8 cellular contexts compared by ENCODE assay signal in genomic region chr10:102421645-102422585, GRCh38. TPM values are rescaled to one million over a fixed set of nuclear protein-coding genes. Genes with fewer than 3 reads are reported as not detected.
A peak's percentile ranks its signal among the peaks of the same experiment; 100 is the strongest.
DNase-seq lines count a peak whose midpoint lies in the region; ATAC-seq and TF ChIP-seq lines count a peak whose summit lies in the region.

No MANE protein-coding gene starts in this region.

- H3K9me3 ChIP-seq in SK-N-SH, result no peaks in the 10 kb centered on the region

- H3K9me2 ChIP-seq in SK-N-SH, result no peaks in the 10 kb centered on the region

- peak overlapping the region; percentile 84 for H3K4me2 ChIP-seq in SK-N-SH

- DNase-seq in DMS53 (lab: John Stamatoyannopoulos, UW) (peak; percentile 81), SK-N-SH (peak; percentile 33), epithelial cell of prostate (ENCODE audit: low read depth, low spot score) (no peak), NCI-H774 (lab: John Stamatoyannopoulos, UW) (no peak)
- no peak for DNase-seq in natural killer cell treated with Interleukin-12 subunit alpha and Interleukin-12 subunit beta and Interleukin-15 and Interleukin-18, amount 100 ng/mL, for 72 hours (ENCODE audit: low spot score)
- no peak for DNase-seq in activated CD4-positive, CD25-positive, alpha-beta regulatory T cell treated with anti-CD3 and anti-CD28 coated beads, Interleukin-2, amount 50 U/mL, for 72 hours

- H3K4me3 ChIP-seq in SK-N-SH (ENCODE audit: low read depth in 2 of 2, low read length in 1 of 2), result peak overlapping the region; percentile 77 to 90

- no peak for TF ChIP-seq EP300 in SK-N-SH (IDR thresholded peaks at IDR 0.05; ENCODE audit: borderline replicate concordance in 1 of 2, low read depth in 1 of 2, low read length in 1 of 2)

- 11% methylated on average over 17 of the region's 69 CpGs for WGBS in SK-N-SH (ENCODE audit: low lambda C conversion rate)

- peak overlapping the region; percentile 98 for H3K4me3 Mint-ChIP-seq in natural killer cell treated with Interleukin-12 subunit alpha and Interleukin-12 subunit beta and Interleukin-15 and Interleukin-18, amount 100 ng/mL, for 72 hours

- peak overlapping the region; percentile 85 for H2AFZ ChIP-seq in SK-N-SH (ENCODE audit: low read depth)

- H3K27me3 Mint-ChIP-seq in natural killer cell treated with Interleukin-12 subunit alpha and Interleukin-12 subunit beta and Interleukin-15 and Interleukin-18, amount 100 ng/mL, for 72 hours, result peaks cover 9 to 15% of the 10 kb centered on the region in 2 donors

- no peaks in the 10 kb centered on the region for H3K27me3 ChIP-seq in SK-N-SH (ENCODE audit: insufficient read depth)

- peaks cover 0 to 29% of the 10 kb centered on the region in 2 experiments; a peak in 2 of 4 replicates for H3K4me1 ChIP-seq in SK-N-SH (ENCODE audit: control insufficient read depth in 1 of 2, insufficient read depth in 2 of 2, low read depth in 1 of 2, low read length in 1 of 2)

- peaks cover 15% of the 10 kb centered on the region for H3F3A ChIP-seq in SK-N-SH (replicated peaks; ENCODE audit: insufficient read depth)

- peaks cover 24 to 31% of the 10 kb centered on the region in 2 donors for H3K4me1 Mint-ChIP-seq in natural killer cell treated with Interleukin-12 subunit alpha and Interleukin-12 subunit beta and Interleukin-15 and Interleukin-18, amount 100 ng/mL, for 72 hours (ENCODE audit: low read depth in 2 of 2)

- H3K27ac ChIP-seq in SK-N-SH (ENCODE audit: low read depth in 2 of 2, low read length in 1 of 2) (peak overlapping the region in 1 of 2 experiments; percentile 99; a peak in 2 of 4 replicates), epithelial cell of prostate (peak overlapping the region; percentile 87)

- no peaks in the 10 kb centered on the region for H3K9me3 Mint-ChIP-seq in natural killer cell treated with Interleukin-12 subunit alpha and Interleukin-12 subunit beta and Interleukin-15 and Interleukin-18, amount 100 ng/mL, for 72 hours

- ATAC-seq in HG02588 (IDR thresholded peaks at IDR 0.05; ENCODE audit: unreplicated experiment) (peak; percentile 1), GM19467 (IDR thresholded peaks at IDR 0.05; ENCODE audit: unreplicated experiment) (no peak)
- ATAC-seq in natural killer cell treated with Interleukin-12 subunit alpha and Interleukin-12 subunit beta and Interleukin-15 and Interleukin-18, amount 100 ng/mL, for 72 hours, result peak; percentile 1 to 6

- POLR2A ChIA-PET in SK-N-SH (lab: Yijun Ruan, JAX), result interaction anchor here (0.9 to 4.2 kb wide), 10 partner anchors 8 to 162 kb away, joined by 3 to 41 read pairs (median 4); partner anchors contain the start of genes C10orf95, CUEDC2 and NFKB2

- H3K79me2 ChIP-seq in SK-N-SH (ENCODE audit: insufficient read depth), result no peaks in the 10 kb centered on the region

- CTCF ChIA-PET in SK-N-SH (lab: Yijun Ruan, JAX), result interaction anchor here (0.7 to 18.3 kb wide), 23 partner anchors 10 to 268 kb away, joined by 3 to 359 read pairs (median 5); partner anchors contain the start of genes C10orf95, CUEDC2, ELOVL3 and NFKB2

- H3K27ac Mint-ChIP-seq in natural killer cell treated with Interleukin-12 subunit alpha and Interleukin-12 subunit beta and Interleukin-15 and Interleukin-18, amount 100 ng/mL, for 72 hours, result peak overlapping the region; percentile 91 to 99

- no peaks in the 10 kb centered on the region for H4K20me1 ChIP-seq in SK-N-SH (ENCODE audit: insufficient read depth)

- TF ChIP-seq RAD21 in SK-N-SH (IDR thresholded peaks at IDR 0.05; ENCODE audit: low read length), result no peak

- peak overlapping the region; percentile 68 for H3K9ac ChIP-seq in SK-N-SH

- no peak for TF ChIP-seq CTCF in SK-N-SH (IDR thresholded peaks at IDR 0.05)

- H3K36me3 Mint-ChIP-seq in natural killer cell treated with Interleukin-12 subunit alpha and Interleukin-12 subunit beta and Interleukin-15 and Interleukin-18, amount 100 ng/mL, for 72 hours, result no peaks in the 10 kb centered on the region

- H3K36me3 ChIP-seq in SK-N-SH (replicated peaks in 1 of 2; ENCODE audit: control insufficient read depth in 1 of 2, insufficient read depth in 2 of 2, low read length in 1 of 2), result peaks cover 0 to 21% of the 10 kb centered on the region in 2 experiments

TF ChIP-seq in SK-N-SH, 30 proteins besides CTCF, POLR2A, EP300 and RAD21:
- TF ChIP-seq TEAD4 (IDR thresholded peaks at IDR 0.05; ENCODE audit: borderline replicate concordance, insufficient read depth) (no peak), RCOR1 (IDR thresholded peaks at IDR 0.05; ENCODE audit: low read length) (no peak), RFX5 (IDR thresholded peaks at IDR 0.05; ENCODE audit: low read length) (no peak)

RNA-seq across cellular contexts. Expression of gene FBXL15, which starts 1.3 kb away (rescaled TPM):
- polyA plus RNA-seq in SK-N-SH (2012; rRNA removed), result 11.7 and 17.2 TPM in 2 replicates
- polyA plus RNA-seq in SK-N-SH (2012; cell fraction: cytosol; rRNA removed), result 6.0 and 10.9 TPM in 2 replicates
- 38.1 and 88.2 TPM in 2 replicates for polyA plus RNA-seq in SK-N-SH (2012; cell fraction: nucleus; rRNA removed)
- total RNA-seq in natural killer cell treated with Interleukin-12 subunit alpha and Interleukin-12 subunit beta and Interleukin-15 and Interleukin-18, amount 100 ng/mL, for 72 hours, result 10 to 100 TPM; 22.0 to 23.7 TPM

RNA-seq across cellular contexts. Expression of gene PSD, which starts 3.3 kb away (rescaled TPM):
- polyA plus RNA-seq in SK-N-SH (2012; rRNA removed), result 0.97 and 0.99 TPM in 2 replicates
- 0.45 and 1.0 TPM in 2 replicates for polyA plus RNA-seq in SK-N-SH (2012; cell fraction: cytosol; rRNA removed)
- polyA plus RNA-seq in SK-N-SH (2012; cell fraction: nucleus; rRNA removed), result 2.1 and 3.1 TPM in 2 replicates
- 1 to 10 TPM; 2.3 to 7.6 TPM for total RNA-seq in natural killer cell treated with Interleukin-12 subunit alpha and Interleukin-12 subunit beta and Interleukin-15 and Interleukin-18, amount 100 ng/mL, for 72 hours

RNA-seq across cellular contexts. Expression of gene CUEDC2, which starts 10.5 kb away (rescaled TPM):
- 130 and 162 TPM in 2 replicates for polyA plus RNA-seq in SK-N-SH (2012; rRNA removed)
- polyA plus RNA-seq in SK-N-SH (2012; cell fraction: cytosol; rRNA removed), result 95.1 and 125 TPM in 2 replicates
- polyA plus RNA-seq in SK-N-SH (2012; cell fraction: nucleus; rRNA removed), result 224 and 316 TPM in 2 replicates
- 10 to 100 TPM; 39.8 to 58.5 TPM for total RNA-seq in natural killer cell treated with Interleukin-12 subunit alpha and Interleukin-12 subunit beta and Interleukin-15 and Interleukin-18, amount 100 ng/mL, for 72 hours

RNA-seq across cellular contexts. Expression of gene NFKB2, which starts 26.4 kb away (rescaled TPM):
- 20.6 and 26.6 TPM in 2 replicates for polyA plus RNA-seq in SK-N-SH (2012; rRNA removed)
- polyA plus RNA-seq in SK-N-SH (2012; cell fraction: cytosol; rRNA removed), result 9.9 and 14.1 TPM in 2 replicates
- 66.4 and 78.0 TPM in 2 replicates for polyA plus RNA-seq in SK-N-SH (2012; cell fraction: nucleus; rRNA removed)
- 100 to 1,000 TPM; 370 to 522 TPM for total RNA-seq in natural killer cell treated with Interleukin-12 subunit alpha and Interleukin-12 subunit beta and Interleukin-15 and Interleukin-18, amount 100 ng/mL, for 72 hours

RNA-seq across cellular contexts. Expression of gene C10orf95, which starts 29.4 kb away (rescaled TPM):
- 0.05 and 0.07 TPM in 2 replicates for polyA plus RNA-seq in SK-N-SH (2012; rRNA removed)
- polyA plus RNA-seq in SK-N-SH (2012; cell fraction: cytosol; rRNA removed), result 0.03 and 0.07 TPM in 2 replicates
- polyA plus RNA-seq in SK-N-SH (2012; cell fraction: nucleus; rRNA removed), result 0.08 and 0.19 TPM in 2 replicates
- under 1 TPM in 1 of 2 donors, not detected in 1; 0.98 TPM for total RNA-seq in natural killer cell treated with Interleukin-12 subunit alpha and Interleukin-12 subunit beta and Interleukin-15 and Interleukin-18, amount 100 ng/mL, for 72 hours

Comparison
In these comparisons a context has a peak if more than half of its experiments do, and no peak if none do; other contexts are left out.
1. DNase-seq: peak in DMS53 (single experiment) and SK-N-SH (single experiment); none in epithelial cell of prostate (single experiment), natural killer cell treated with Interleukin-12 subunit alpha and Interleukin-12 subunit beta and Interleukin-15 and Interleukin-18, amount 100 ng/mL, for 72 hours (single experiment), NCI-H774 (single experiment) and activated CD4-positive, CD25-positive, alpha-beta regulatory T cell treated with anti-CD3 and anti-CD28 coated beads, Interleukin-2, amount 50 U/mL, for 72 hours (single experiment).